ENCODE assay signal across 23 cellular contexts in genomic region chr11:91742155-91742554, GRCh38.
DNase-seq lines count a peak whose midpoint lies in the region; ATAC-seq, FAIRE-seq and TF ChIP-seq lines count a peak whose summit lies in the region.
"Had no signal": no experiment of that assay in that cellular context is flagged by ENCODE, and none has a peak within 500 bp of the region (broad histone marks: within the 10 kb centered on the region; RNA-seq: fewer than 3 reads in every experiment).

No MANE protein-coding gene starts in this region.

- H3K36me3 Mint-ChIP-seq in Caco-2 (ENCODE audit: insufficient read depth, unreplicated experiment) (no peaks in the 10 kb centered on the region), WTC11 (no peaks in the 10 kb centered on the region), mesothelial cell of epicardium (no peaks in the 10 kb centered on the region)
- H3K36me3 Mint-ChIP-seq: CD4-positive, alpha-beta memory T cell had no signal

- H3K4ac ChIP-seq in mesendoderm (ENCODE audit: low read depth, low read length) = no peak overlapping the region

- H3K9me3 ChIP-seq in Caco-2 = no peaks in the 10 kb centered on the region
- no peaks in the 10 kb centered on the region for H3K9me3 ChIP-seq in kidney (ENCODE audit: control insufficient read depth in 1 of 2, low read length in 2 of 2)
- H3K9me3 ChIP-seq: A549 had no signal

- H3K27me3 ChIP-seq in Caco-2 (replicated peaks; ENCODE audit: control insufficient read depth, insufficient read depth, low read length) (no peaks in the 10 kb centered on the region), mesendoderm (ENCODE audit: insufficient read depth, low read length, poor library complexity) (no peaks in the 10 kb centered on the region)

- peak; percentile 37 for FAIRE-seq in kidney (lab: Jason Lieb, UNC)
- FAIRE-seq: A549, GM12891, H54, K562 had no signal

- H3K23ac ChIP-seq in mesendoderm (ENCODE audit: low read length) = no peak overlapping the region

- no peaks in the 10 kb centered on the region for H3K79me2 ChIP-seq in mesendoderm (ENCODE audit: control insufficient read depth, insufficient read depth, low read length)

- H3K27ac Mint-ChIP-seq in Caco-2 (ENCODE audit: unreplicated experiment) (no peak overlapping the region), WTC11 (no peak overlapping the region), mesothelial cell of epicardium (no peak overlapping the region)
- H3K27ac Mint-ChIP-seq in stimulated activated naive CD8-positive, alpha-beta T cell treated with anti-CD3 and anti-CD28 coated beads, Interleukin-15, amount 100 ng/mL, for 72 hours = no peak overlapping the region
- H3K27ac Mint-ChIP-seq: CD4-positive, alpha-beta memory T cell had no signal

- H3K4me1 ChIP-seq in Caco-2 (peaks cover 16% of the 10 kb centered on the region), kidney (ENCODE audit: control insufficient read depth in 1 of 2, insufficient read depth in 1 of 2, low read depth in 1 of 2, low read length in 2 of 2) (no peaks in the 10 kb centered on the region), mesendoderm (ENCODE audit: control insufficient read depth, low read depth, low read length) (no peaks in the 10 kb centered on the region)

- no peak overlapping the region for H2BK5ac ChIP-seq in mesendoderm (ENCODE audit: low read length)

- POLR2A ChIA-PET in Caco-2 (lab: Charles Lee) = no interaction called here
- POLR2A ChIA-PET in WTC11 (lab: Charles Lee) = no interaction called here

- peak overlapping the region; percentile 94 for H2BK120ac ChIP-seq in mesendoderm (ENCODE audit: low read depth, low read length)

- peak overlapping the region; percentile 51 for H3K18ac ChIP-seq in mesendoderm (ENCODE audit: low read length)

- no peaks in the 10 kb centered on the region for H3K27me3 Mint-ChIP-seq in Caco-2 (ENCODE audit: insufficient read depth, unreplicated experiment)
- no peaks in the 10 kb centered on the region for H3K27me3 Mint-ChIP-seq in WTC11 (ENCODE audit: low read depth)
- no peaks in the 10 kb centered on the region for H3K27me3 Mint-ChIP-seq in stimulated activated naive CD8-positive, alpha-beta T cell treated with anti-CD3 and anti-CD28 coated beads, Interleukin-15, amount 100 ng/mL, for 72 hours
- H3K27me3 Mint-ChIP-seq in mesothelial cell of epicardium (ENCODE audit: low read depth) = no peaks in the 10 kb centered on the region
- H3K27me3 Mint-ChIP-seq: CD4-positive, alpha-beta memory T cell had no signal

- H3K36me3 ChIP-seq in Caco-2 (ENCODE audit: control insufficient read depth, insufficient read depth, low read length) (no peaks in the 10 kb centered on the region), kidney (ENCODE audit: control insufficient read depth in 1 of 2, insufficient read depth in 2 of 2, low read length in 2 of 2) (no peaks in the 10 kb centered on the region), mesendoderm (ENCODE audit: control insufficient read depth, insufficient read depth, low read length) (no peaks in the 10 kb centered on the region)

- no peak overlapping the region for H3K4me3 ChIP-seq in Caco-2 (ENCODE audit: low read depth, low read length)
- H3K4me3 ChIP-seq in kidney (ENCODE audit: low read length in 2 of 2) = no peak overlapping the region
- no peak overlapping the region for H3K4me3 ChIP-seq in mesendoderm (ENCODE audit: low read length)
- H3K4me3 ChIP-seq: A549, K562 had no signal

- H3K4me2 ChIP-seq in mesendoderm (ENCODE audit: low read length) = no peak overlapping the region
- H3K4me2 ChIP-seq: A549 had no signal

- TF ChIP-seq CTCF in Caco-2 (IDR thresholded peaks at IDR 0.05; ENCODE audit: insufficient read depth in 1 of 2, low read depth in 1 of 2, low read length in 1 of 2, severe bottlenecking in 1 of 2, unreplicated experiment in 1 of 2) (no peak), WTC11 (IDR thresholded peaks at IDR 0.05) (no peak), kidney (IDR thresholded peaks at IDR 0.05; ENCODE audit: borderline replicate concordance, extremely low read depth, insufficient read depth) (no peak), mesothelial cell of epicardium (IDR thresholded peaks at IDR 0.05; ENCODE audit: unreplicated experiment) (no peak)

- WGBS in mesendoderm (ENCODE audit: extremely low coverage, insufficient coverage, low lambda C conversion rate) = no CpG with 5 or more reads among the region's 3 CpGs

- CTCF ChIA-PET in Caco-2 (lab: Charles Lee) (no interaction called here), WTC11 (lab: Charles Lee) (no interaction called here)

- H4K5ac ChIP-seq in mesendoderm (ENCODE audit: low read length) = no peak overlapping the region

- no peak overlapping the region for H2BK15ac ChIP-seq in mesendoderm (replicated peaks; ENCODE audit: low read depth)

- H2AK5ac ChIP-seq in mesendoderm (ENCODE audit: low read length) = no peak overlapping the region

- H3K9ac ChIP-seq in kidney (ENCODE audit: low read length in 2 of 2) = no peak overlapping the region
- no peak overlapping the region for H3K9ac ChIP-seq in mesendoderm (ENCODE audit: low read length)

- ATAC-seq in WTC11 = peak; percentile 67
- ATAC-seq in stimulated activated naive CD8-positive, alpha-beta T cell treated with anti-CD3 and anti-CD28 coated beads, Interleukin-15, amount 100 ng/mL, for 72 hours = no peak
- ATAC-seq: A549, K562, Panc1 had no signal

- DNase-seq in Caco-2 = peak; percentile 12 to 42
- no peak for DNase-seq in WTC11 (ENCODE audit: low spot score)
- no peak for DNase-seq in kidney
- DNase-seq in mesendoderm = peak; percentile 47
- no peak for DNase-seq in stimulated activated naive CD8-positive, alpha-beta T cell treated with anti-CD3 and anti-CD28 coated beads, Interleukin-15, amount 100 ng/mL, for 72 hours
- DNase-seq in mesothelial cell of epicardium (ENCODE audit: low spot score in 2 of 2, unreplicated experiment in 2 of 2) = no peak
- DNase-seq in effector CD4-positive, alpha-beta T cell = no peak
- DNase-seq in NCI-H774 (lab: John Stamatoyannopoulos, UW) = no peak
- DNase-seq: C1 segment of cervical spinal cord; CD4-positive, alpha-beta memory T cell; COR-L47; EL; GF-D8; MM.1S; NCI-H2029; NCI-H446 treated with DMSO at 0.1 percent for 48 hours; NCI-H526; SHP77 treated with DMSO at 0.1 percent for 48 hours had no signal

- peaks cover 15% of the 10 kb centered on the region for H3K4me1 Mint-ChIP-seq in Caco-2 (ENCODE audit: low read depth, unreplicated experiment)
- H3K4me1 Mint-ChIP-seq in WTC11 = peaks cover 26% of the 10 kb centered on the region
- H3K4me1 Mint-ChIP-seq in stimulated activated naive CD8-positive, alpha-beta T cell treated with anti-CD3 and anti-CD28 coated beads, Interleukin-15, amount 100 ng/mL, for 72 hours = no peaks in the 10 kb centered on the region
- H3K4me1 Mint-ChIP-seq in mesothelial cell of epicardium = peaks cover 6% of the 10 kb centered on the region
- H3K4me1 Mint-ChIP-seq: CD4-positive, alpha-beta memory T cell had no signal

- no peak overlapping the region for H3K56ac ChIP-seq in mesendoderm (ENCODE audit: low read length)

- no peak overlapping the region for H4K8ac ChIP-seq in mesendoderm (ENCODE audit: low read depth, low read length)

- no peaks in the 10 kb centered on the region for H3K79me1 ChIP-seq in mesendoderm (ENCODE audit: low read length)

- H3K27ac ChIP-seq in kidney (ENCODE audit: low read depth in 2 of 2, low read length in 2 of 2) (no peak overlapping the region), mesendoderm (ENCODE audit: low read depth, low read length) (no peak overlapping the region)
- H3K27ac ChIP-seq: A549 had no signal

- intact Hi-C loops in Caco-2 (cut with micrococcal nuclease; ENCODE audit: unreplicated experiment) = loop anchor here (10.0 kb wide), 1 partner anchor 307 kb away; no protein-coding TSS in a partner anchor
- intact Hi-C loops in kidney (cut with DNase I) = no loop called here

- BruUV-seq in Caco-2 (replicated peaks; lab: Mats Ljungman, UMichigan) = no TSS peak

- H3K9me3 Mint-ChIP-seq in Caco-2 (ENCODE audit: unreplicated experiment) (peaks cover 26% of the 10 kb centered on the region), WTC11 (peaks cover 9% of the 10 kb centered on the region; the same call in 1 of the 2 replicates), mesothelial cell of epicardium (peaks cover 6% of the 10 kb centered on the region)
- H3K9me3 Mint-ChIP-seq in stimulated activated naive CD8-positive, alpha-beta T cell treated with anti-CD3 and anti-CD28 coated beads, Interleukin-15, amount 100 ng/mL, for 72 hours = peaks cover 8 to 10% of the 10 kb centered on the region in 2 donors

- no peak overlapping the region for H3K4me3 Mint-ChIP-seq in Caco-2 (ENCODE audit: unreplicated experiment)
- H3K4me3 Mint-ChIP-seq in WTC11 = no peak overlapping the region
- H3K4me3 Mint-ChIP-seq in stimulated activated naive CD8-positive, alpha-beta T cell treated with anti-CD3 and anti-CD28 coated beads, Interleukin-15, amount 100 ng/mL, for 72 hours = no peak overlapping the region
- H3K4me3 Mint-ChIP-seq in mesothelial cell of epicardium = no peak overlapping the region
- H3K4me3 Mint-ChIP-seq: CD4-positive, alpha-beta memory T cell had no signal

TF ChIP-seq in WTC11, 78 proteins besides CTCF, POLR2A, EP300 and RAD21 (continues in another document):
- TF ChIP-seq ZNF416 (CRISPR knock-in tag; IDR thresholded peaks at IDR 0.05) (no peak), ZNF396 (CRISPR knock-in tag; IDR thresholded peaks at IDR 0.05; ENCODE audit: borderline replicate concordance) (no peak), SMAD3 (CRISPR knock-in tag; IDR thresholded peaks at IDR 0.05; ENCODE audit: borderline replicate concordance) (no peak), GABPB1 (CRISPR knock-in tag; IDR thresholded peaks at IDR 0.05) (no peak), TEAD1 (CRISPR knock-in tag; IDR thresholded peaks at IDR 0.05) (no peak), E2F4 (CRISPR knock-in tag; IDR thresholded peaks at IDR 0.05; ENCODE audit: borderline replicate concordance, low read depth) (no peak), KAT7 (CRISPR knock-in tag; IDR thresholded peaks at IDR 0.05; ENCODE audit: borderline replicate concordance) (no peak), ZNF219 (CRISPR knock-in tag; IDR thresholded peaks at IDR 0.05; ENCODE audit: borderline replicate concordance) (no peak), ETV6 (CRISPR knock-in tag; IDR thresholded peaks at IDR 0.05) (no peak)

Comparison
In these comparisons a context has a peak if more than half of its experiments do, and no peak if none do; other contexts are left out.
1. DNase-seq: peak in Caco-2 (2 of 2) and mesendoderm (single experiment); none in WTC11 (single experiment), kidney (single experiment), stimulated activated naive CD8-positive, alpha-beta T cell treated with anti-CD3 and anti-CD28 coated beads, Interleukin-15, amount 100 ng/mL, for 72 hours (0 of 2), mesothelial cell of epicardium (0 of 2), effector CD4-positive, alpha-beta T cell (single experiment) and NCI-H774 (single experiment).